1 cellular context compared by ENCODE assay signal in genomic region chr11:68661014-68661413, GRCh38.
TF ChIP-seq lines count a peak whose summit lies in the region.

No MANE protein-coding gene starts in this region.

TF ChIP-seq in H1, 55 proteins besides CTCF, POLR2A, EP300 and RAD21 (continued from another document):
- TF ChIP-seq CHD2 (IDR thresholded peaks at IDR 0.05; ENCODE audit: low read length) (no peak), RFX5 (IDR thresholded peaks at IDR 0.05; ENCODE audit: borderline replicate concordance, low read depth, low read length) (no peak)
